Comparison of ENCODE assay signal across 15 cellular contexts in genomic region chr3:177300842-177301241, GRCh38.
DNase-seq lines count a peak whose midpoint lies in the region; ATAC-seq and TF ChIP-seq lines count a peak whose summit lies in the region.
"Had no signal": no experiment of that assay in that cellular context is flagged by ENCODE, and none has a peak within 500 bp of the region (broad histone marks: within the 10 kb centered on the region; RNA-seq: fewer than 3 reads in every experiment).

No MANE protein-coding gene starts in this region.

- ATAC-seq in GM19397 (IDR thresholded peaks at IDR 0.05; ENCODE audit: unreplicated experiment) (peak; percentile 32), HG03097 (IDR thresholded peaks at IDR 0.05; ENCODE audit: low FRiP score, unreplicated experiment) (peak; percentile 36), lower lobe of right lung (no peak)
- ATAC-seq in naive thymus-derived CD8-positive, alpha-beta T cell: no peak
- ATAC-seq: esophagus mucosa, T-cell had no signal

- H3K36me3 Mint-ChIP-seq in mesothelial cell of epicardium: no peaks in the 10 kb centered on the region
- no peaks in the 10 kb centered on the region for H3K36me3 Mint-ChIP-seq in naive thymus-derived CD8-positive, alpha-beta T cell
- H3K36me3 Mint-ChIP-seq: T-cell had no signal

- DNase-seq in kidney tubule cell (ENCODE audit: low spot score) (peak; percentile 56), MV-4-11 (lab: John Stamatoyannopoulos, UW) (no peak), lower lobe of right lung (no peak), mesothelial cell of epicardium (ENCODE audit: low spot score in 2 of 2, unreplicated experiment in 2 of 2) (no peak)
- no peak for DNase-seq in naive thymus-derived CD8-positive, alpha-beta T cell
- DNase-seq: activated CD4-positive, CD25-positive, alpha-beta regulatory T cell; activated T-cell treated with anti-CD3 and anti-CD28 coated beads for 4 hours; T-cell had no signal

- TF ChIP-seq CTCF in 22Rv1 (IDR thresholded peaks at IDR 0.05): no peak
- TF ChIP-seq CTCF in lower lobe of right lung (IDR thresholded peaks at IDR 0.05): no peak
- no peak for TF ChIP-seq CTCF in mesothelial cell of epicardium (IDR thresholded peaks at IDR 0.05; ENCODE audit: unreplicated experiment)

- H3K36me3 ChIP-seq in lower lobe of right lung: no peaks in the 10 kb centered on the region
- H3K36me3 ChIP-seq: adrenal gland, HAP-1, thoracic aorta had no signal

- H3K4me3 Mint-ChIP-seq in mesothelial cell of epicardium: no peak overlapping the region
- no peak overlapping the region for H3K4me3 Mint-ChIP-seq in naive thymus-derived CD8-positive, alpha-beta T cell
- H3K4me3 Mint-ChIP-seq: T-cell had no signal

- peaks cover 4% of the 10 kb centered on the region for H3K4me1 Mint-ChIP-seq in mesothelial cell of epicardium
- peaks cover 0 to 12% (median under 1%) of the 10 kb centered on the region in 4 donors for H3K4me1 Mint-ChIP-seq in naive thymus-derived CD8-positive, alpha-beta T cell
- H3K4me1 Mint-ChIP-seq: T-cell had no signal

- H3K27me3 Mint-ChIP-seq in mesothelial cell of epicardium (ENCODE audit: low read depth): no peaks in the 10 kb centered on the region
- no peaks in the 10 kb centered on the region for H3K27me3 Mint-ChIP-seq in naive thymus-derived CD8-positive, alpha-beta T cell
- H3K27me3 Mint-ChIP-seq: T-cell had no signal

- peak overlapping the region; percentile 66 for H3K27ac ChIP-seq in 22Rv1
- no peak overlapping the region for H3K27ac ChIP-seq in lower lobe of right lung
- H3K27ac ChIP-seq: adrenal gland had no signal

- POLR2A ChIA-PET in naive thymus-derived CD8-positive, alpha-beta T cell (lab: Charles Lee): no interaction called here

- intact Hi-C loops in lower lobe of right lung (cut with DNase I): no loop called here

- H3K9me3 Mint-ChIP-seq in mesothelial cell of epicardium: no peaks in the 10 kb centered on the region
- H3K9me3 Mint-ChIP-seq in naive thymus-derived CD8-positive, alpha-beta T cell: no peaks in the 10 kb centered on the region
- H3K9me3 Mint-ChIP-seq: T-cell had no signal

- peaks cover 10% of the 10 kb centered on the region for H3K4me1 ChIP-seq in lower lobe of right lung
- H3K4me1 ChIP-seq: adrenal gland, HAP-1 had no signal

- no peak overlapping the region for H3K4me3 ChIP-seq in lower lobe of right lung
- H3K4me3 ChIP-seq: adrenal gland, HAP-1, thoracic aorta had no signal

- no peak overlapping the region for H3K27ac Mint-ChIP-seq in mesothelial cell of epicardium
- no peak overlapping the region for H3K27ac Mint-ChIP-seq in naive thymus-derived CD8-positive, alpha-beta T cell
- H3K27ac Mint-ChIP-seq: T-cell had no signal

- no peaks in the 10 kb centered on the region for H3K9me3 ChIP-seq in lower lobe of right lung
- H3K9me3 ChIP-seq: adrenal gland, HAP-1, thoracic aorta had no signal

- H3K27me3 ChIP-seq in lower lobe of right lung (ENCODE audit: low read depth): no peaks in the 10 kb centered on the region
- H3K27me3 ChIP-seq: adrenal gland had no signal

Comparison
In these comparisons a context has a peak if more than half of its experiments do, and no peak if none do; other contexts are left out.
1. ATAC-seq: peak in GM19397 (single experiment) and HG03097 (single experiment); none in lower lobe of right lung (0 of 2) and naive thymus-derived CD8-positive, alpha-beta T cell (0 of 2).